In the genomic region with DNA sequence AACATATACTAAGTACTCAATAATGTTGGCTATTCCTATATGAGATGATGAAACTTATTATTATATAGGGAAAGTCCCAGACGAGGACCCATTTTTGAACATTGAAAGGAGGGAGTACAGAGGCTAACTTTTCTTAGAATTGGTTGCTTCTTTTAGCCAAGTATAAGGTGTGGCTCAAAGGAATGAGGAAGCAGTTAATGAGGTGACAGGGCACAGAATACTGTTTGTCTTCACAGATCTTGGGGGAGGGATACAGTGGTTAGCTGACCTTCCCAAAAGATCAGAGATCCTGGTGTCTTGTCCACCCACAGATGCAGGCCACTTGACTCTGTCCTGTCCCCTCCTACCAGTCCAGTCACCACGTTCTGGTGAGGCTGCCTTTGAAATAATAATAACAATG, we compare ENCODE assay signal across 16 cellular contexts.
DNase-seq lines count a peak whose midpoint lies in the region; ATAC-seq and TF ChIP-seq lines count a peak whose summit lies in the region.
"Had no signal": no experiment of that assay in that cellular context is flagged by ENCODE, and none has a peak within 500 bp of the region (broad histone marks: within the 10 kb centered on the region; RNA-seq: fewer than 3 reads in every experiment).

No MANE protein-coding gene starts in this region.

- intact Hi-C loops in MCF 10A (cut with micrococcal nuclease) = loop anchor here (5.0 kb wide), 1 partner anchor 34 kb away; no protein-coding TSS in a partner anchor

- peaks cover 23% of the 10 kb centered on the region for H3K4me1 Mint-ChIP-seq in MCF 10A (ENCODE audit: insufficient read depth, unreplicated experiment)
- peaks cover 18% of the 10 kb centered on the region for H3K4me1 Mint-ChIP-seq in mesothelial cell of epicardium
- H3K4me1 Mint-ChIP-seq: central memory CD8-positive, alpha-beta T cell had no signal

- H3K27me3 Mint-ChIP-seq in MCF 10A (ENCODE audit: insufficient read depth, unreplicated experiment) = no peaks in the 10 kb centered on the region
- peaks cover 16% of the 10 kb centered on the region for H3K27me3 Mint-ChIP-seq in mesothelial cell of epicardium (ENCODE audit: low read depth)

- TF ChIP-seq POLR2A in NB4 (IDR thresholded peaks at IDR 0.05; ENCODE audit: extremely low read depth, insufficient read length) = no peak
- TF ChIP-seq POLR2A in erythroblast (IDR thresholded peaks at IDR 0.05; ENCODE audit: low read length) = no peak

- no peak overlapping the region for H3K27ac Mint-ChIP-seq in MCF 10A (ENCODE audit: low read depth, unreplicated experiment)
- peak overlapping the region; percentile 83 for H3K27ac Mint-ChIP-seq in mesothelial cell of epicardium
- H3K27ac Mint-ChIP-seq: activated naive CD4-positive, alpha-beta T cell treated with anti-CD3 and anti-CD28 coated beads, Interleukin-2, amount 50 U/mL, for 72 hours had no signal

- H3K9me3 Mint-ChIP-seq in MCF 10A (ENCODE audit: unreplicated experiment) = no peaks in the 10 kb centered on the region
- H3K9me3 Mint-ChIP-seq in mesothelial cell of epicardium = peaks cover 8% of the 10 kb centered on the region
- H3K9me3 Mint-ChIP-seq: central memory CD8-positive, alpha-beta T cell had no signal

- H3K36me3 Mint-ChIP-seq in MCF 10A (ENCODE audit: insufficient read depth, unreplicated experiment) = no peaks in the 10 kb centered on the region
- H3K36me3 Mint-ChIP-seq in mesothelial cell of epicardium = no peaks in the 10 kb centered on the region

- H3K4me3 ChIP-seq in NB4 (ENCODE audit: low read depth, low read length) = no peak overlapping the region
- H3K4me3 ChIP-seq: heart right ventricle, SK-N-MC had no signal

- DNase-seq in A172 (ENCODE audit: low spot score) (peak; percentile 79), NB4 (ENCODE audit: low read depth) (peak; percentile 32), MCF 10A (ENCODE audit: unreplicated experiment) (peak; percentile 32), mesothelial cell of epicardium (ENCODE audit: low spot score in 2 of 2, unreplicated experiment in 2 of 2) (no peak), erythroblast (lab: John Stamatoyannopoulos, UW) (no peak)
- no peak for DNase-seq in activated CD4-positive, alpha-beta T cell treated with anti-CD3 and anti-CD28 coated beads for 1 hour
- DNase-seq: activated CD4-positive, CD25-positive, alpha-beta regulatory T cell; GF-D8; heart right ventricle; NCI-H187 treated with DMSO at 0.1 percent for 48 hours; NCI-H774 had no signal

- POLR2A ChIA-PET in MCF 10A (lab: Yijun Ruan, JAX) = interaction anchor here (0.6 to 5.7 kb wide), 17 partner anchors 10 to 344 kb away, joined by 3 to 80 read pairs (median 13); partner anchors contain the start of genes RBM39 and SCAND1

- CTCF ChIA-PET in MCF 10A (lab: Yijun Ruan, JAX) = interaction anchor here (0.7 to 2.8 kb wide), 6 partner anchors 8 to 483 kb away, joined by 3 to 25 read pairs (median 6); no protein-coding TSS in a partner anchor

- no TSS peak for BruUV-seq in MCF 10A (replicated peaks; lab: Mats Ljungman, UMichigan)

- ATAC-seq in GM21825 (IDR thresholded peaks at IDR 0.05; ENCODE audit: unreplicated experiment) (no peak), HG02763 (IDR thresholded peaks at IDR 0.05; ENCODE audit: unreplicated experiment) (no peak)
- ATAC-seq: activated naive CD4-positive, alpha-beta T cell treated with anti-CD3 and anti-CD28 coated beads, Interleukin-2, amount 50 U/mL, for 72 hours had no signal

- no peak overlapping the region for H3K4me3 Mint-ChIP-seq in MCF 10A (ENCODE audit: unreplicated experiment)
- H3K4me3 Mint-ChIP-seq in mesothelial cell of epicardium = no peak overlapping the region
- H3K4me3 Mint-ChIP-seq: central memory CD8-positive, alpha-beta T cell had no signal

- no peak for TF ChIP-seq CTCF in NB4 (IDR thresholded peaks at IDR 0.05; ENCODE audit: low read depth, low read length)
- no peak for TF ChIP-seq CTCF in MCF 10A (IDR thresholded peaks at IDR 0.05; ENCODE audit: unreplicated experiment)
- TF ChIP-seq CTCF in mesothelial cell of epicardium (IDR thresholded peaks at IDR 0.05; ENCODE audit: unreplicated experiment) = no peak

Comparison
In these comparisons a context has a peak if more than half of its experiments do, and no peak if none do; other contexts are left out.
1. DNase-seq: peak in A172 (single experiment), NB4 (single experiment) and MCF 10A (single experiment); none in mesothelial cell of epicardium (0 of 2), activated CD4-positive, alpha-beta T cell treated with anti-CD3 and anti-CD28 coated beads for 1 hour (single experiment) and erythroblast (0 of 2).